In the genomic region with DNA sequence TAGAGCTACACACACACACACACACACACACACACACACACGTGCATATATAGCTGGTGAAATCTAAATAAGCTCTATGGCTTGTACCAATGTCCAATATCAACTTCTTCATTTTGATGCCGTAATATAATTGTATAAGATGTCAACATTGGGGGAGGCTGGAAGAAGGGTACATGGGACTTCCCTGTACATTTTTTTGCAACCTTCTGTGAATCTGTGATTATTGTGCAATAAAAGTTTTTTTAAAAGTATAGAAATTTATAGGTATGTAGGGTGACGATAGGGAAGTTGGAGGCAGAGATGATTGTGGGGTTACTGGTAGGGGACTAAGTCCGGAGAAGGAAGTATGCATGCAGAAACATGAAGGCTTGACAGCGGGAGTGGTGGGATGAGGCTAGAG, we compare ENCODE assay signal across 1 cellular context.
TF ChIP-seq lines count a peak whose summit lies in the region.

No MANE protein-coding gene starts in this region.

TF ChIP-seq in A549, 52 proteins besides CTCF, POLR2A, EP300 and RAD21 (continued from another document):
- TF ChIP-seq FOSL2 (IDR thresholded peaks at IDR 0.05) (no peak), FOSL2 (CRISPR knock-in tag; IDR thresholded peaks at IDR 0.05) (no peak), NPAS2 (CRISPR knock-in tag; IDR thresholded peaks at IDR 0.05; ENCODE audit: borderline replicate concordance) (no peak), ZNF302 (CRISPR knock-in tag; IDR thresholded peaks at IDR 0.05) (no peak), HOXA7 (CRISPR knock-in tag; IDR thresholded peaks at IDR 0.05) (no peak), HOXB5 (CRISPR knock-in tag; IDR thresholded peaks at IDR 0.05) (no peak), HDAC2 (IDR thresholded peaks at IDR 0.05) (no peak), ESRRA (IDR thresholded peaks at IDR 0.05; ENCODE audit: borderline replicate concordance, low read length) (no peak), CBX8 (IDR thresholded peaks at IDR 0.05) (no peak)
- TF ChIP-seq, protein P1, sequence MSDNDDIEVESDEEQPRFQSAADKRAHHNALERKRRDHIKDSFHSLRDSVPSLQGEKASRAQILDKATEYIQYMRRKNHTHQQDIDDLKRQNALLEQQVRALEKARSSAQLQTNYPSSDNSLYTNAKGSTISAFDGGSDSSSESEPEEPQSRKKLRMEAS (IDR thresholded peaks at IDR 0.05): no peak
TF ChIP-seq in A549: peak in this region for 0.
